Comparison of ENCODE assay signal across 2 cellular contexts in genomic region chr1:35768350-35769187, GRCh38.
A peak's percentile ranks its signal among the peaks of the same experiment; 100 is the strongest.
TF ChIP-seq lines count a peak whose summit lies in the region.

No MANE protein-coding gene starts in this region.

TF ChIP-seq in IMR-90, 13 proteins besides CTCF, POLR2A, EP300 and RAD21:
- TF ChIP-seq CHD1 (IDR thresholded peaks at IDR 0.05; ENCODE audit: low read depth, low read length) (no peak), MAZ (IDR thresholded peaks at IDR 0.05; ENCODE audit: borderline replicate concordance, low read depth, low read length) (no peak), CEBPB (IDR thresholded peaks at IDR 0.05; ENCODE audit: low read depth, low read length) (no peak), RFX5 (IDR thresholded peaks at IDR 0.05; ENCODE audit: low read depth, low read length) (no peak), ELK1 (IDR thresholded peaks at IDR 0.05; ENCODE audit: borderline replicate concordance, low read depth, low read length) (no peak), NFE2L2 (IDR thresholded peaks at IDR 0.05; ENCODE audit: low read depth, low read length) (no peak), SMC3 (IDR thresholded peaks at IDR 0.05; ENCODE audit: low read depth, low read length) (no peak), MXI1 (IDR thresholded peaks at IDR 0.05; ENCODE audit: borderline replicate concordance, low read depth, low read length) (no peak), BHLHE40 (IDR thresholded peaks at IDR 0.05; ENCODE audit: low read depth, low read length) (no peak), MAFK (IDR thresholded peaks at IDR 0.05; ENCODE audit: low read depth, low read length) (no peak)

TF ChIP-seq in GM12878, 131 proteins besides CTCF, POLR2A, EP300 and RAD21:
- TF ChIP-seq TCF3 (IDR thresholded peaks at IDR 0.05; ENCODE audit: borderline replicate concordance, insufficient read depth, low read depth, low read length) (no peak), E2F4 (IDR thresholded peaks at IDR 0.05; ENCODE audit: low read depth, low read length) (no peak), HSF1 (IDR thresholded peaks at IDR 0.05; ENCODE audit: low read depth, low read length) (no peak), ATF7 (IDR thresholded peaks at IDR 0.05; ENCODE audit: low read depth) (no peak), POLR2AphosphoS2 (IDR thresholded peaks at IDR 0.05; ENCODE audit: low read depth, low read length) (no peak), MLLT1 (IDR thresholded peaks at IDR 0.05) (0 out of 2 replicates have a peak, but pooled peaks have one; percentile 6), ATF2 (IDR thresholded peaks at IDR 0.05; ENCODE audit: low read length) (no peak), ZNF274 (IDR thresholded peaks at IDR 0.05; ENCODE audit: insufficient read depth, insufficient read length) (no peak), POU2F2 (IDR thresholded peaks at IDR 0.05; ENCODE audit: borderline replicate concordance, low read depth, low read length) (no peak), TCF12 (IDR thresholded peaks at IDR 0.05; ENCODE audit: low read depth, low read length) (no peak), MXI1 (IDR thresholded peaks at IDR 0.05; ENCODE audit: low read depth, low read length) (no peak), FOXK2 (IDR thresholded peaks at IDR 0.05) (no peak), SUZ12 (IDR thresholded peaks at IDR 0.05; ENCODE audit: unreplicated experiment) (no peak), PAX5 (IDR thresholded peaks at IDR 0.05; ENCODE audit: borderline replicate concordance, low read depth, low read length) (no peak), PAX8 (IDR thresholded peaks at IDR 0.05) (no peak), BHLHE40 (IDR thresholded peaks at IDR 0.05; ENCODE audit: borderline replicate concordance in 1 of 2, low read depth in 2 of 2, low read length in 1 of 2) (no peak), EED (IDR thresholded peaks at IDR 0.05; ENCODE audit: low read depth) (no peak), RAD51 (IDR thresholded peaks at IDR 0.05) (no peak), ZBTB11 (CRISPR knock-in tag; IDR thresholded peaks at IDR 0.05) (no peak), MTA2 (IDR thresholded peaks at IDR 0.05; ENCODE audit: low read depth) (0 out of 2 replicates have a peak, but pooled peaks have one; percentile 25), ZBTB40 (IDR thresholded peaks at IDR 0.05; ENCODE audit: borderline replicate concordance) (peak; percentile 61; the same call in 1 of the 2 replicates), SMC3 (IDR thresholded peaks at IDR 0.05; ENCODE audit: borderline replicate concordance, low read length) (no peak), RB1 (IDR thresholded peaks at IDR 0.05; ENCODE audit: borderline replicate concordance) (no peak), HCFC1 (IDR thresholded peaks at IDR 0.05; ENCODE audit: low read length) (no peak), NFIC (IDR thresholded peaks at IDR 0.05; ENCODE audit: low read depth, low read length) (no peak), E4F1 (IDR thresholded peaks at IDR 0.05; ENCODE audit: borderline replicate concordance, partially characterized antibody) (no peak), YY1 (IDR thresholded peaks at IDR 0.05; ENCODE audit: low read depth, low read length) (no peak), CEBPZ (IDR thresholded peaks at IDR 0.05; ENCODE audit: low read depth, low read length) (no peak), IKZF2 (IDR thresholded peaks at IDR 0.05) (no peak), SKIL (IDR thresholded peaks at IDR 0.05; ENCODE audit: low read depth, poor library complexity, severe bottlenecking) (peak; percentile 44), ZBED1 (IDR thresholded peaks at IDR 0.05; ENCODE audit: borderline replicate concordance) (no peak), GATAD2B (conservative IDR thresholded peaks at IDR 0.05; ENCODE audit: low read depth) (no peak)
